ENCODE assay signal across 7 cellular contexts in genomic region chr2:132268533-132269518, GRCh38.
DNase-seq lines count a peak whose midpoint lies in the region; ATAC-seq and TF ChIP-seq lines count a peak whose summit lies in the region.
"Not testable (repeated sequence)": the region's sequence is repeated elsewhere in the genome, so short reads cannot be mapped to it uniquely, and the experiment has no call there.

No MANE protein-coding gene starts in this region.

- H3K4me1 ChIP-seq in lower lobe of right lung; smooth muscle cell (ENCODE audit: low read depth): not testable (repeated sequence)

- H3K9ac ChIP-seq in smooth muscle cell (ENCODE audit: low read depth) = peak overlapping the region; percentile 83

- H3F3A ChIP-seq in smooth muscle cell (ENCODE audit: low read depth) = not testable (repeated sequence)

- H3K79me2 ChIP-seq in smooth muscle cell (ENCODE audit: low read depth) = not testable (repeated sequence)

- CTCF ChIA-PET in activated CD4-positive, alpha-beta T cell treated with anti-CD3 and anti-CD28 coated beads for 36 hours (lab: Charles Lee) = not testable (repeated sequence)

- WGBS in smooth muscle cell (ENCODE audit: low lambda C conversion rate) = 59% methylated on average over 31 of the region's 31 CpGs

- not testable (repeated sequence) for H3K36me3 ChIP-seq in lower lobe of right lung; smooth muscle cell (ENCODE audit: low read depth)

- H3K9me3 ChIP-seq in lower lobe of right lung; smooth muscle cell (replicated peaks; ENCODE audit: low read depth): not testable (repeated sequence)

- not testable (repeated sequence) for H3K4me1 Mint-ChIP-seq in activated CD4-positive, alpha-beta T cell treated with anti-CD3 and anti-CD28 coated beads for 36 hours

- H3K4me2 ChIP-seq in smooth muscle cell = peak overlapping the region; percentile 95

- intact Hi-C loops in activated CD4-positive, alpha-beta T cell treated with anti-CD3 and anti-CD28 coated beads for 36 hours (cut with DNase I, micrococcal nuclease) = loop anchor here in 1 of 2 experiments (1.0 to 10.0 kb wide), 4 partner anchors 278 to 1576 kb away; partner anchors contain the start of gene NCKAP5
- intact Hi-C loops in lower lobe of right lung (cut with DNase I) = not testable (repeated sequence)

- POLR2A ChIA-PET in activated CD4-positive, alpha-beta T cell treated with anti-CD3 and anti-CD28 coated beads for 36 hours (lab: Charles Lee) = not testable (repeated sequence)

- DNase-seq in LNCaP clone FGC (ENCODE audit: low read depth) (peak; percentile 77), astrocyte of the cerebellum (ENCODE audit: low read depth) (peak; percentile 20), fibroblast of villous mesenchyme (ENCODE audit: low read depth) (peak; percentile 27), lower lobe of right lung (peak; percentile 82)
- DNase-seq in activated CD4-positive, alpha-beta T cell treated with anti-CD3 and anti-CD28 coated beads for 36 hours = peak; percentile 75
- DNase-seq in smooth muscle cell (lab: John Stamatoyannopoulos, UW; ENCODE audit: unreplicated experiment) = not testable (repeated sequence)

- ATAC-seq in activated CD4-positive, alpha-beta T cell treated with anti-CD3 and anti-CD28 coated beads for 36 hours = peak; percentile 71
- ATAC-seq in lower lobe of right lung = peak in 1 of 2 donors; percentile 29

- not testable (repeated sequence) for H3K27ac Mint-ChIP-seq in activated CD4-positive, alpha-beta T cell treated with anti-CD3 and anti-CD28 coated beads for 36 hours

- H2AFZ ChIP-seq in smooth muscle cell (ENCODE audit: low read depth) = peak overlapping the region; percentile 100

- not testable (repeated sequence) for H3K36me3 Mint-ChIP-seq in activated CD4-positive, alpha-beta T cell treated with anti-CD3 and anti-CD28 coated beads for 36 hours (ENCODE audit: low read depth)

- in situ Hi-C loops in astrocyte of the cerebellum (cut with HindIII; ENCODE audit: low sequenced_read_pairs) = not testable (repeated sequence)

- peak; percentile 43; the same call in 1 of the 2 replicates for TF ChIP-seq CTCF in GM12875 (IDR thresholded peaks at IDR 0.05; ENCODE audit: borderline replicate concordance, insufficient read depth, low read depth, low read length)
- peak; percentile 61 for TF ChIP-seq CTCF in LNCaP clone FGC (IDR thresholded peaks at IDR 0.05; ENCODE audit: control insufficient read depth, extremely low read depth, insufficient read depth)
- peak; percentile 48 for TF ChIP-seq CTCF in astrocyte of the cerebellum (IDR thresholded peaks at IDR 0.05; ENCODE audit: low read depth, low read length, missing control alignments)
- TF ChIP-seq CTCF in fibroblast of villous mesenchyme (IDR thresholded peaks at IDR 0.05; ENCODE audit: insufficient read depth, low read depth, low read length) = peak; percentile 45
- TF ChIP-seq CTCF in lower lobe of right lung (IDR thresholded peaks at IDR 0.05) = peak; percentile 57
- TF ChIP-seq CTCF in smooth muscle cell (IDR thresholded peaks at IDR 0.05; ENCODE audit: borderline replicate concordance, insufficient read depth, poor library complexity, severe bottlenecking) = peak; percentile 59

- peaks cover 12% of the 10 kb centered on the region for H3K27me3 ChIP-seq in lower lobe of right lung (ENCODE audit: low read depth)
- not testable (repeated sequence) for H3K27me3 ChIP-seq in smooth muscle cell (ENCODE audit: low read depth)

- not testable (repeated sequence) for H4K20me1 ChIP-seq in smooth muscle cell (ENCODE audit: low read depth)

- H3K4me3 Mint-ChIP-seq in activated CD4-positive, alpha-beta T cell treated with anti-CD3 and anti-CD28 coated beads for 36 hours = not testable (repeated sequence)

- not testable (repeated sequence) for H3K27ac ChIP-seq in lower lobe of right lung
- H3K27ac ChIP-seq in smooth muscle cell (ENCODE audit: low read depth) = peak overlapping the region; percentile 82

- H3K4me3 ChIP-seq in GM12875 (ENCODE audit: low read depth, low read length); LNCaP clone FGC (ENCODE audit: low read depth, low read length): not testable (repeated sequence)
- peak overlapping the region; percentile 14 for H3K4me3 ChIP-seq in astrocyte of the cerebellum (ENCODE audit: low read depth, low read length)
- H3K4me3 ChIP-seq in fibroblast of villous mesenchyme (ENCODE audit: low read depth, low read length) = peak overlapping the region; percentile 27
- H3K4me3 ChIP-seq in lower lobe of right lung = peak overlapping the region; percentile 29
- peak overlapping the region; percentile 55 for H3K4me3 ChIP-seq in smooth muscle cell

- not testable (repeated sequence) for H3K27me3 Mint-ChIP-seq in activated CD4-positive, alpha-beta T cell treated with anti-CD3 and anti-CD28 coated beads for 36 hours

- not testable (repeated sequence) for H3K9me3 Mint-ChIP-seq in activated CD4-positive, alpha-beta T cell treated with anti-CD3 and anti-CD28 coated beads for 36 hours (ENCODE audit: low read depth)
